ENCODE assay signal across 1 cellular context in the genomic region with DNA sequence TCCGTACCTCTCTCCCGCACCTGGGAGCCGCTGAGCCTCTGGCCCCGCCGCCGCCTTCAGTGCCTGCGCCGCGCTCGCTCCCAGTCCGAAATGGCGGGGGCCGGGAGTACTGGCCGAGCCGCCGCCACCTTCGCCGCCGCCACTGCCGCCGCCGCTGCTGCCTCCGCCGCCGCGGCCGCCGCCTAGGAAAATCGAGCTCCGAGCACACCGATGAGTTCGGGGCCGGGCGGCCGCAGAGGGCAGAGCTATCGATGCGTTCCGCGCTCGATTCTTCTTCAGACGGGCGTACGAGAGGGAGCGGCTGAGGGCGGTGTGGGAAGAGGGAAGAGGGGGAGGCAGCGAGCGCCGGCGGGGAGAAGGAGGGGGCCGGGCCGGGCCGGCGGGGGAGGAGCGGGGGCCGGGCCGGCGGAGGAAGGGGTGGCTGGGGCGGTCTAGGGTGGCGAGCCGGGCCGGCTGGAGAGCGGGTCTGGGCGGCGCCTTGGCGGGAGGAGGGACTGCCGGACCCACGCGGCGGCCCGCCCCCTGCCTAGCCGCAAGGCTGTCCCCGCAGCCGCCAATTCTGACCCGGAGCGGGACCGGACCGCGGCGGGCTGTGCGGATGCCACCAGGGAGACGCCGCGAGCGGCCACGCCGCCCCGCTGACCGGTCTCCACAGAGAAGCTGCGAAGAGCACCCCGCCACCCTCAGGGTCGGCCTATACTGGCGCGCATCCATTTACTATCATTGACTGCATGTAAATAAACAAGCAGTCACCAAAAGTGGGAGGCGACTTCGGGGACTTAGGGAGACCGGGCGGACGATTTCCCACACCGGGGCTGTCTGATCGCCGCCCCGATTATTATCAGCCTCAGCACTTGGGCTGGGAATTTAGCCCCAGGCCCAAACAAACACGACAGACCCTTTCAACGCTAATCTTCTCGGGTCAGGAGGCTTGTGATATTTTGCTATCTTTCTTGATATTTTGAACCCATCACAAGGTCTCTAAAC.
TF ChIP-seq lines count a peak whose summit lies in the region.

Gene KRAS (minus strand): TSS at position 186 of the 987 bp plus-strand sequence.

TF ChIP-seq in H1, 55 proteins besides CTCF, POLR2A, EP300 and RAD21 (continued from another document):
- no peak for TF ChIP-seq TAF7 (optimal IDR thresholded peaks at IDR 0.05; ENCODE audit: borderline replicate concordance, low read depth, low read length)
TF ChIP-seq in H1: peak in this region for 14.
